13 cellular contexts compared by ENCODE assay signal in genomic region chr3:135448520-135448919, GRCh38.
A peak's percentile ranks its signal among the peaks of the same experiment; 100 is the strongest.
DNase-seq lines count a peak whose midpoint lies in the region; ATAC-seq and TF ChIP-seq lines count a peak whose summit lies in the region.
"Had no signal": no experiment of that assay in that cellular context is flagged by ENCODE, and none has a peak within 500 bp of the region (broad histone marks: within the 10 kb centered on the region; RNA-seq: fewer than 3 reads in every experiment).

No MANE protein-coding gene starts in this region.

- no peaks in the 10 kb centered on the region for H4K20me1 ChIP-seq in BLaER1
- H4K20me1 ChIP-seq in DND-41 (ENCODE audit: insufficient read depth, low read length) = no peaks in the 10 kb centered on the region

- intact Hi-C loops in adrenal gland (cut with DNase I) = no loop called here

- peaks cover 16% of the 10 kb centered on the region for H3K27me3 Mint-ChIP-seq in nephron progenitor cell (ENCODE audit: low read depth, poor library complexity)
- H3K27me3 Mint-ChIP-seq: CD4-positive, CD25-positive, alpha-beta regulatory T cell; IgD-negative memory B cell had no signal

- H3K27ac ChIP-seq in BLaER1 = peak overlapping the region; percentile 64
- no peak overlapping the region for H3K27ac ChIP-seq in DND-41 (ENCODE audit: low read length)
- H3K27ac ChIP-seq in adrenal gland = no peak overlapping the region

- no peaks in the 10 kb centered on the region for H3K36me3 Mint-ChIP-seq in nephron progenitor cell (ENCODE audit: low read depth)
- H3K36me3 Mint-ChIP-seq: CD4-positive, CD25-positive, alpha-beta regulatory T cell; IgD-negative memory B cell had no signal

- H3K9ac ChIP-seq in BLaER1 = no peak overlapping the region; the same call in 1 of the 2 replicates
- H3K9ac ChIP-seq in DND-41 (ENCODE audit: low read depth, low read length) = no peak overlapping the region

- no peaks in the 10 kb centered on the region for H3K36me3 ChIP-seq in BLaER1
- H3K36me3 ChIP-seq in DND-41 (ENCODE audit: insufficient read depth, low read length) = no peaks in the 10 kb centered on the region
- H3K36me3 ChIP-seq in adrenal gland (replicated peaks in 1 of 2) = no peaks in the 10 kb centered on the region

- no peaks in the 10 kb centered on the region for H3K9me3 ChIP-seq in BLaER1
- no peaks in the 10 kb centered on the region for H3K9me3 ChIP-seq in DND-41 (ENCODE audit: insufficient read depth, low read length, severe bottlenecking)
- H3K9me3 ChIP-seq in adrenal gland (replicated peaks in 1 of 3) = no peaks in the 10 kb centered on the region

- H3K27ac Mint-ChIP-seq in nephron progenitor cell = no peak overlapping the region
- H3K27ac Mint-ChIP-seq: CD4-positive, CD25-positive, alpha-beta regulatory T cell; GM23338 had no signal

- peak; percentile 76 for ATAC-seq in DND-41 (ENCODE audit: insufficient read depth, low read depth)
- ATAC-seq in GM18861 (IDR thresholded peaks at IDR 0.05; ENCODE audit: unreplicated experiment) = no peak
- ATAC-seq: GM12878, GM23338 had no signal

- no peak for TF ChIP-seq POLR2A in adrenal gland (IDR thresholded peaks at IDR 0.05)

- H3K4me2 ChIP-seq in BLaER1 = peak overlapping the region; percentile 87
- H3K4me2 ChIP-seq in DND-41 (ENCODE audit: insufficient read depth, low read length) = no peak overlapping the region
- H3K4me2 ChIP-seq: GM23338 had no signal

- no peak overlapping the region for H3K4me3 Mint-ChIP-seq in nephron progenitor cell
- H3K4me3 Mint-ChIP-seq: CD4-positive, CD25-positive, alpha-beta regulatory T cell; GM23338; IgD-negative memory B cell had no signal

- H3K9me3 Mint-ChIP-seq in nephron progenitor cell = no peaks in the 10 kb centered on the region
- H3K9me3 Mint-ChIP-seq: GM23338 had no signal

- H3K79me2 ChIP-seq in DND-41 (ENCODE audit: insufficient read depth, low read length) = no peaks in the 10 kb centered on the region

- H3K27me3 ChIP-seq in BLaER1 (no peaks in the 10 kb centered on the region), DND-41 (ENCODE audit: insufficient read depth, low read length, poor library complexity) (no peaks in the 10 kb centered on the region), adrenal gland (no peaks in the 10 kb centered on the region)

- TF ChIP-seq CTCF in DND-41 (IDR thresholded peaks at IDR 0.05; ENCODE audit: borderline replicate concordance, extremely low read depth, low read length, poor library complexity, severe bottlenecking) (no peak), nephron progenitor cell (IDR thresholded peaks at IDR 0.05) (no peak), adrenal gland (IDR thresholded peaks at IDR 0.05) (no peak)

- H3K4me3 ChIP-seq in BLaER1 (peak overlapping the region; percentile 29; the same call in 1 of the 2 replicates), DND-41 (ENCODE audit: low read depth in 1 of 2, low read length in 2 of 2) (no peak overlapping the region), adrenal gland (no peak overlapping the region)
- H3K4me3 ChIP-seq: GM12878, GM23338 had no signal

- H2AFZ ChIP-seq in DND-41 (ENCODE audit: low read depth, low read length) = no peak overlapping the region
- H2AFZ ChIP-seq: GM23338 had no signal

- DNase-seq in DND-41 = peak; percentile 54
- peak; percentile 66 for DNase-seq in MV-4-11 (lab: John Stamatoyannopoulos, UW)
- peak; percentile 47 for DNase-seq in SKM-1 (lab: John Stamatoyannopoulos, UW; ENCODE audit: unreplicated experiment)
- DNase-seq in nephron progenitor cell = no peak
- no peak for DNase-seq in adrenal gland
- DNase-seq: CD4-positive, CD25-positive, alpha-beta regulatory T cell; DMS53; H7 had no signal

- H3K4me1 ChIP-seq in BLaER1 (peaks cover 66% of the 10 kb centered on the region), DND-41 (ENCODE audit: insufficient read depth, low read length) (no peaks in the 10 kb centered on the region), adrenal gland (replicated peaks in 1 of 2) (no peaks in the 10 kb centered on the region)

- peaks cover 20% of the 10 kb centered on the region for H3K4me1 Mint-ChIP-seq in nephron progenitor cell
- H3K4me1 Mint-ChIP-seq: CD4-positive, CD25-positive, alpha-beta regulatory T cell had no signal

Comparison
In these comparisons a context has a peak if more than half of its experiments do, and no peak if none do; other contexts are left out.
1. DNase-seq: peak in DND-41 (single experiment), MV-4-11 (single experiment) and SKM-1 (single experiment); none in nephron progenitor cell (single experiment) and adrenal gland (0 of 7).